In genomic region chr12:127942981-127943380, GRCh38 we compare ENCODE assay signal across 28 cellular contexts.
"Had no signal": no experiment of that assay in that cellular context is flagged by ENCODE, and none has a peak within 500 bp of the region (broad histone marks: within the 10 kb centered on the region; RNA-seq: fewer than 3 reads in every experiment).

No MANE protein-coding gene starts in this region.

- H3K4me3 Mint-ChIP-seq: stimulated activated effector memory CD8-positive, alpha-beta T cell treated with anti-CD3 and anti-CD28 coated beads, Interleukin-12 subunit alpha, Interleukin-12 subunit beta, amount 100 ng/mL, for 72 hours; stimulated activated memory B cell treated with anti-CD40 and anti-IgM and Interleukin-4, amounts not matched to agents 10 μg/mL and 1 μg/mL and 100 μg/mL, for 72 hours; stimulated activated naive B cell treated with anti-CD40 and anti-IgM and Interleukin-4, amounts not matched to agents 10 μg/mL and 1 μg/mL and 100 μg/mL, for 72 hours; stimulated activated naive CD8-positive, alpha-beta T cell treated with anti-CD3 and anti-CD28 coated beads, Interleukin-15, amount 100 ng/mL, for 72 hours; stimulated activated naive CD8-positive, alpha-beta T cell treated with anti-CD3 and anti-CD28 coated beads, Interleukin-15, Interleukin-2, amounts not matched to agents 100 ng/mL and 50 ng/mL, for 24 hours; type B pancreatic cell had no signal

- H3K27me3 ChIP-seq: stomach, suprapubic skin, testis, thyroid gland, tibial artery, tibial nerve, transverse colon, upper lobe of left lung, upper lobe of right lung, uterus, vagina had no signal

- ATAC-seq: stimulated activated effector memory CD8-positive, alpha-beta T cell treated with anti-CD3 and anti-CD28 coated beads, Interleukin-12 subunit alpha, Interleukin-12 subunit beta, amount 100 ng/mL, for 72 hours; stimulated activated memory B cell treated with anti-CD40 and anti-IgM and Interleukin-4, amounts not matched to agents 10 μg/mL and 1 μg/mL and 100 μg/mL, for 72 hours; stimulated activated naive B cell treated with anti-CD40 and anti-IgM and Interleukin-4, amounts not matched to agents 10 μg/mL and 1 μg/mL and 100 μg/mL, for 72 hours; stimulated activated naive CD8-positive, alpha-beta T cell treated with anti-CD3 and anti-CD28 coated beads, Interleukin-15, amount 100 ng/mL, for 72 hours; stimulated activated naive CD8-positive, alpha-beta T cell treated with anti-CD3 and anti-CD28 coated beads, Interleukin-15, Interleukin-2, amounts not matched to agents 100 U/mL and 50 U/mL, for 24 hours; upper lobe of right lung had no signal

- H3K4me3 ChIP-seq: stomach, suprapubic skin, testis, thoracic aorta, thyroid gland, tibial artery, tibial nerve, transverse colon, upper lobe of left lung, upper lobe of right lung, uterus, vagina had no signal

- DNase-seq: stimulated activated CD4-positive, alpha-beta T cell treated with anti-CD3 and anti-CD28 coated beads, Interleukin-2, amount 100 ng/mL, for 48 hours; stimulated activated CD4-positive, alpha-beta T cell treated with anti-CD3 and anti-CD28 coated beads, Interleukin-4, amount 100 ng/mL, for 1 hour; stimulated activated CD4-positive, alpha-beta T cell treated with anti-CD3 and anti-CD28 coated beads, Interleukin-4, amount 100 ng/mL, for 24 hours; stimulated activated CD4-positive, alpha-beta T cell treated with anti-CD3 and anti-CD28 coated beads, Interleukin-4, amount 100 ng/mL, for 4 hours; stimulated activated CD8-positive, alpha-beta memory T cell treated with anti-CD3 and anti-CD28 coated beads, Interleukin-4, amount 100 ng/mL, for 48 hours; stimulated activated naive B cell treated with anti-CD40 and anti-IgM and Interleukin-4, amounts not matched to agents 10 μg/mL and 1 μg/mL and 100 μg/mL, for 72 hours; stimulated activated naive CD4-positive, alpha-beta T cell; stimulated activated naive CD4-positive, alpha-beta T cell treated with Interleukin-2 at 50 U/mL for 16 hours; stimulated activated naive CD8-positive, alpha-beta T cell treated with anti-CD3 and anti-CD28 coated beads, Interleukin-15, amount 100 ng/mL, for 72 hours; stimulated activated naive CD8-positive, alpha-beta T cell treated with anti-CD3 and anti-CD28 coated beads, Interleukin-15, Interleukin-2, amounts not matched to agents 100 U/mL and 50 U/mL, for 24 hours; stomach; substantia nigra; testis; thyroid gland; tibial artery; transverse colon; trophoblast cell; upper lobe of left lung; upper lobe of right lung; uterus had no signal

- H3K4me1 Mint-ChIP-seq: stimulated activated effector memory CD8-positive, alpha-beta T cell treated with anti-CD3 and anti-CD28 coated beads, Interleukin-12 subunit alpha, Interleukin-12 subunit beta, amount 100 ng/mL, for 72 hours; stimulated activated memory B cell treated with anti-CD40 and anti-IgM and Interleukin-4, amounts not matched to agents 10 μg/mL and 1 μg/mL and 100 μg/mL, for 72 hours; stimulated activated naive B cell treated with anti-CD40 and anti-IgM and Interleukin-4, amounts not matched to agents 10 μg/mL and 1 μg/mL and 100 μg/mL, for 72 hours; stimulated activated naive CD8-positive, alpha-beta T cell treated with anti-CD3 and anti-CD28 coated beads, Interleukin-15, amount 100 ng/mL, for 72 hours had no signal

- H3K36me3 Mint-ChIP-seq: stimulated activated effector memory CD8-positive, alpha-beta T cell treated with anti-CD3 and anti-CD28 coated beads, Interleukin-12 subunit alpha, Interleukin-12 subunit beta, amount 100 ng/mL, for 72 hours; stimulated activated memory B cell treated with anti-CD40 and anti-IgM and Interleukin-4, amounts not matched to agents 10 μg/mL and 1 μg/mL and 100 μg/mL, for 72 hours; stimulated activated naive B cell treated with anti-CD40 and anti-IgM and Interleukin-4, amounts not matched to agents 10 μg/mL and 1 μg/mL and 100 μg/mL, for 72 hours; type B pancreatic cell had no signal

- H3K9me3 Mint-ChIP-seq: type B pancreatic cell had no signal

- H3K27ac ChIP-seq: stomach, suprapubic skin, testis, thoracic aorta, thyroid gland, tibial artery, tibial nerve, upper lobe of left lung, upper lobe of right lung, uterus, vagina had no signal

- H3K27ac Mint-ChIP-seq: stimulated activated effector memory CD8-positive, alpha-beta T cell treated with anti-CD3 and anti-CD28 coated beads, Interleukin-12 subunit alpha, Interleukin-12 subunit beta, amount 100 ng/mL, for 72 hours; stimulated activated memory B cell treated with anti-CD40 and anti-IgM and Interleukin-4, amounts not matched to agents 10 μg/mL and 1 μg/mL and 100 μg/mL, for 72 hours; stimulated activated naive B cell treated with anti-CD40 and anti-IgM and Interleukin-4, amounts not matched to agents 10 μg/mL and 1 μg/mL and 100 μg/mL, for 72 hours; stimulated activated naive CD8-positive, alpha-beta T cell treated with anti-CD3 and anti-CD28 coated beads, Interleukin-15, Interleukin-2, amounts not matched to agents 100 ng/mL and 50 ng/mL, for 24 hours; type B pancreatic cell had no signal

- H3K36me3 ChIP-seq: stomach, suprapubic skin, thoracic aorta, thyroid gland, tibial artery, tibial nerve, transverse colon, upper lobe of left lung, upper lobe of right lung, uterus, vagina had no signal

- H3K27me3 Mint-ChIP-seq: stimulated activated memory B cell treated with anti-CD40 and anti-IgM and Interleukin-4, amounts not matched to agents 10 μg/mL and 1 μg/mL and 100 μg/mL, for 72 hours; stimulated activated naive B cell treated with anti-CD40 and anti-IgM and Interleukin-4, amounts not matched to agents 10 μg/mL and 1 μg/mL and 100 μg/mL, for 72 hours; stimulated activated naive CD8-positive, alpha-beta T cell treated with anti-CD3 and anti-CD28 coated beads, Interleukin-15, amount 100 ng/mL, for 72 hours; stimulated activated naive CD8-positive, alpha-beta T cell treated with anti-CD3 and anti-CD28 coated beads, Interleukin-15, Interleukin-2, amounts not matched to agents 100 ng/mL and 50 ng/mL, for 24 hours had no signal

- H3K4me1 ChIP-seq: stomach, suprapubic skin, testis, thyroid gland, tibial artery, tibial nerve, upper lobe of left lung, upper lobe of right lung, uterus, vagina had no signal

- H3K9me3 ChIP-seq: suprapubic skin, testis, thoracic aorta, thyroid gland, tibial artery, tibial nerve, transverse colon, upper lobe of left lung, upper lobe of right lung, uterus, vagina had no signal
